Comparison of ENCODE assay signal across 9 cellular contexts in the genomic region with DNA sequence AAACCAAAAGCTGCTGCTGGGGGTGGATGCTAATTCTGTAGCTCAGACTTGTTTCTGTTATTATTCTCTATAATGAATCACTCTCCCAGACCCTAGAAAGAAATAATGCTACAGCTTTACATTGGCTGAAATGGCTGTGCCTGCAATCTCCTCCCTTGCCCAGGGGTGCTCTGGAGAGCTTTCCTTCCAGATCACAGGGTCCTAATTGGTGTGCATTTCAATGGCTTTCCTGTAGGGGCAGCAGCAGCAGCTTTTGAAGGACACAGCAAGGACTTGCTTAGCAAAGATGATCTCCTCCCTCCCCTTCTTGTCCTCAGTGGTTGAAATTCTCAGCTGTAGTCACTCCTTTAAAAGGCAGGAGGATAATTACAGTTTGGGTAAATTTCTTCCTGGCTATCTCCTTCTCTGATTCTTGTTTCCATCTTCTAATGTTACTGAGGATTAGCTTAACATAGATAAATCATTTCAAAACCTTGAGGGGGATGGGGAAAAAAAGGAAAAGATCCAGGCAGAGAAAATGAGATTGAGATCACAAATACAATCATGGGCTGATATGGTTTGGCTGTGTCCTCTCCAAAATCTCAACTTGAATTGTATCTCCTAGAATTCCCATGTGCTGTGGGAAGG.
DNase-seq lines count a peak whose midpoint lies in the region; ATAC-seq and TF ChIP-seq lines count a peak whose summit lies in the region.
"Had no signal": no experiment of that assay in that cellular context is flagged by ENCODE, and none has a peak within 500 bp of the region (broad histone marks: within the 10 kb centered on the region; RNA-seq: fewer than 3 reads in every experiment).

No MANE protein-coding gene starts in this region.

- intact Hi-C loops in right lobe of liver (cut with DNase I) = no loop called here

- ATAC-seq in GM18519 (IDR thresholded peaks at IDR 0.05; ENCODE audit: low FRiP score, unreplicated experiment) = peak; percentile 98
- ATAC-seq in HG02852 (IDR thresholded peaks at IDR 0.05; ENCODE audit: unreplicated experiment) = peak; percentile 95
- peak; percentile 48 to 78 (median 74) for ATAC-seq in right lobe of liver

- no peaks in the 10 kb centered on the region for H3K27me3 ChIP-seq in right lobe of liver
- H3K27me3 ChIP-seq: neutrophil had no signal

- no peaks in the 10 kb centered on the region for H3K4me1 ChIP-seq in right lobe of liver

- DNase-seq in COLO668 (lab: John Stamatoyannopoulos, UW; ENCODE audit: unreplicated experiment) (peak; percentile 16), NCI-H1417 treated with DMSO at 0.1 percent for 48 hours (lab: John Stamatoyannopoulos, UW) (peak; percentile 12), astrocyte of the hippocampus (ENCODE audit: low read depth, low spot score) (peak; percentile 44), right lobe of liver (no peak), activated gamma-delta T cell (lab: John Stamatoyannopoulos, UW) (no peak)
- DNase-seq in activated CD4-positive, alpha-beta T cell treated with anti-CD3 and anti-CD28 coated beads for 4 hours = no peak

- no peak overlapping the region for H3K4me3 ChIP-seq in right lobe of liver

- H3K27ac ChIP-seq in right lobe of liver = no peak overlapping the region
- H3K27ac ChIP-seq: neutrophil had no signal

- peak; percentile 38 to 56 (median 41) for TF ChIP-seq CTCF in right lobe of liver (IDR thresholded peaks at IDR 0.05)

- H3K36me3 ChIP-seq in right lobe of liver = no peaks in the 10 kb centered on the region
- H3K36me3 ChIP-seq: neutrophil had no signal

- no peaks in the 10 kb centered on the region for H3K9me3 ChIP-seq in right lobe of liver
- H3K9me3 ChIP-seq: neutrophil had no signal

- TF ChIP-seq POLR2A in right lobe of liver (IDR thresholded peaks at IDR 0.05) = no peak

Comparison
In these comparisons a context has a peak if more than half of its experiments do, and no peak if none do; other contexts are left out.
1. DNase-seq: peak in COLO668 (single experiment), NCI-H1417 treated with DMSO at 0.1 percent for 48 hours (single experiment) and astrocyte of the hippocampus (single experiment); none in right lobe of liver (0 of 3), activated gamma-delta T cell (single experiment) and activated CD4-positive, alpha-beta T cell treated with anti-CD3 and anti-CD28 coated beads for 4 hours (0 of 2).
2. Peak in every context shown above with its lines, with median percentiles within 50 percentile points of each other: ATAC-seq.